Comparison of ENCODE assay signal across 8 cellular contexts in the genomic region with DNA sequence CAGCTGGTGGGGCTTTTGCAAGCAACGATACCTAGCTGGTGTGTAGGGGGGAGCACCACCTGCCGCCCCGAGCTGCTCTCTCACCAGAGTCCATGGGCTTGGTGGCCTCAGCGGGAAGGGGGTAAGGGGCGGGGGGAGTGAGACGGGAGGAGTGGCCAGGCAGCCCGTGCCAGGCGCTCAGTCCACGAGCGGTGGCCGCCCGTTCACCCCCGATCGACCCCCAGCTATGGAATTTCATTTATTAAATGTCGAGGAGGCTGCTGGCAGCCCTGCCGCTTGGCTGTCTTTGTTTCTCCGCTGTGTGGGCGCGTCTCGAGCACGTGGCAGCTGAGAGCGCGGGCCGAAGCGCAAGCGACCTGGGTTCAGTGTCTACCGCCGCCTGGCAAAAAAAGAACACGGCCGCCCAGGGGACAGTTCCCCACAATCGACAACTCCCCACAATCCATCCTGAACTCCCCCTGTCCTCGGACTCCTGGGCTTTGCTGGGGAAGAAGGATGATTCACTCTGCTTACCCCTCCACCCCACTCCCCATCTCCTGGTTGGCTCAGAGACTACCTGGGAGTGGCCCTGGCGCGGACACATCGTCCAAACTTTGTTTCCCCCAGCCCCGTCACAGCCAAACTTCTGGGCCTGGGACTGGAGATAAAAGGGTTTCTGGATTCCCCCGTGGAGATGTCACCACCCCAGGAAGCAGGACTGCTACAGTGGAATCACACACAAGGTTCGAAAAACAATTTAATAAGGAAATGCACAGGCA. TPM values are rescaled to one million over a fixed set of nuclear protein-coding genes. Genes with fewer than 3 reads are reported as not detected.
DNase-seq lines count a peak whose midpoint lies in the region; ATAC-seq and TF ChIP-seq lines count a peak whose summit lies in the region.

No MANE protein-coding gene starts in this region.

- CTCF ChIA-PET in activated CD4-positive, alpha-beta T cell treated with anti-CD3 and anti-CD28 coated beads, Interleukin-2, amount 10 ng/mL, durations not matched to agents 7 days and 5 days (lab: Charles Lee): interaction anchor here (0.8 to 5.0 kb wide), 14 partner anchors 9 to 341 kb away, joined by 3 to 116 read pairs (median 6); partner anchors contain the start of genes ABHD15, SSH2 and TP53I13

- H3K4me3 Mint-ChIP-seq in activated CD4-positive, alpha-beta T cell treated with anti-CD3 and anti-CD28 coated beads, Interleukin-2, amount 10 ng/mL, durations not matched to agents 7 days and 5 days: peak overlapping the region; percentile 77
- H3K4me3 Mint-ChIP-seq in naive thymus-derived CD8-positive, alpha-beta T cell: peak overlapping the region; percentile 83 to 95 (median 90)

- peak overlapping the region; percentile 82 for H3K27ac Mint-ChIP-seq in activated CD4-positive, alpha-beta T cell treated with anti-CD3 and anti-CD28 coated beads, Interleukin-2, amount 10 ng/mL, durations not matched to agents 7 days and 5 days
- peak overlapping the region in 9 of 10 donors; percentile 52 to 92 (median 83) for H3K27ac Mint-ChIP-seq in naive thymus-derived CD8-positive, alpha-beta T cell

- H3K9me3 Mint-ChIP-seq in activated CD4-positive, alpha-beta T cell treated with anti-CD3 and anti-CD28 coated beads, Interleukin-2, amount 10 ng/mL, durations not matched to agents 7 days and 5 days: no peaks in the 10 kb centered on the region
- no peaks in the 10 kb centered on the region for H3K9me3 Mint-ChIP-seq in naive thymus-derived CD8-positive, alpha-beta T cell

- peak; percentile 9 to 17 for ATAC-seq in naive thymus-derived CD8-positive, alpha-beta T cell
- ATAC-seq in HG03378 (IDR thresholded peaks at IDR 0.05; ENCODE audit: unreplicated experiment) (no peak), HG02885 (IDR thresholded peaks at IDR 0.05; ENCODE audit: poor library complexity, unreplicated experiment) (no peak)

- H3K27me3 Mint-ChIP-seq in activated CD4-positive, alpha-beta T cell treated with anti-CD3 and anti-CD28 coated beads, Interleukin-2, amount 10 ng/mL, durations not matched to agents 7 days and 5 days: no peaks in the 10 kb centered on the region
- peaks cover 0 to 2% (median 0%) of the 10 kb centered on the region in 5 donors for H3K27me3 Mint-ChIP-seq in naive thymus-derived CD8-positive, alpha-beta T cell

- POLR2A ChIA-PET in activated CD4-positive, alpha-beta T cell treated with anti-CD3 and anti-CD28 coated beads, Interleukin-2, amount 10 ng/mL, durations not matched to agents 7 days and 5 days (lab: Charles Lee): interaction anchor here (1.8 kb wide), 1 partner anchor 26 kb away, joined by 5 read pairs; no protein-coding TSS in a partner anchor
- POLR2A ChIA-PET in naive thymus-derived CD8-positive, alpha-beta T cell (lab: Charles Lee): interaction anchor here (0.7 to 4.9 kb wide), 7 partner anchors 10 to 115 kb away, joined by 3 to 79 read pairs (median 4); partner anchors contain the start of genes ABHD15, CORO6 and TP53I13

- no peak for TF ChIP-seq POLR2A in erythroblast (IDR thresholded peaks at IDR 0.05; ENCODE audit: low read length)

- DNase-seq in EH (ENCODE audit: low read depth) (peak; percentile 58), NCI-H1092 (lab: John Stamatoyannopoulos, UW) (peak; percentile 52), erythroblast (lab: John Stamatoyannopoulos, UW) (peak; percentile 54 to 62), OCI-M1 (lab: John Stamatoyannopoulos, UW) (no peak)
- DNase-seq in activated CD4-positive, alpha-beta T cell treated with anti-CD3 and anti-CD28 coated beads, Interleukin-2, amount 10 ng/mL, durations not matched to agents 7 days and 5 days: peak; percentile 30
- peak in 3 of 10 donors; percentile 28 to 37 (median 36) for DNase-seq in naive thymus-derived CD8-positive, alpha-beta T cell

- H3K4me1 Mint-ChIP-seq in activated CD4-positive, alpha-beta T cell treated with anti-CD3 and anti-CD28 coated beads, Interleukin-2, amount 10 ng/mL, durations not matched to agents 7 days and 5 days: peaks cover 59% of the 10 kb centered on the region
- H3K4me1 Mint-ChIP-seq in naive thymus-derived CD8-positive, alpha-beta T cell: peaks cover 18 to 65% (median 60%) of the 10 kb centered on the region in 4 donors

- peaks cover 2% of the 10 kb centered on the region for H3K36me3 Mint-ChIP-seq in activated CD4-positive, alpha-beta T cell treated with anti-CD3 and anti-CD28 coated beads, Interleukin-2, amount 10 ng/mL, durations not matched to agents 7 days and 5 days (ENCODE audit: low read depth)
- H3K36me3 Mint-ChIP-seq in naive thymus-derived CD8-positive, alpha-beta T cell: no peaks in the 10 kb centered on the region

RNA-seq across cellular contexts. Expression of gene GIT1, which starts 1.7 kb away (rescaled TPM):
- total RNA-seq in activated CD4-positive, alpha-beta T cell treated with anti-CD3 and anti-CD28 coated beads, Interleukin-2, amount 10 ng/mL, durations not matched to agents 7 days and 5 days: 100 to 1,000 TPM; 107 TPM
- total RNA-seq in naive thymus-derived CD8-positive, alpha-beta T cell: 10 to 100 TPM; 51.6 to 58.2 TPM
- 10 to 100 TPM in 1 of 3 donors, 1 to 10 TPM in 2; 4.4 to 27.7 (median 6.7) TPM for polyA plus RNA-seq in naive thymus-derived CD8-positive, alpha-beta T cell

RNA-seq across cellular contexts. Expression of gene ANKRD13B, which starts 1.8 kb away (rescaled TPM):
- 10 to 100 TPM; 12.3 to 12.8 TPM for total RNA-seq in activated CD4-positive, alpha-beta T cell treated with anti-CD3 and anti-CD28 coated beads, Interleukin-2, amount 10 ng/mL, durations not matched to agents 7 days and 5 days
- 1 to 10 TPM; 2.3 to 3.7 TPM for total RNA-seq in naive thymus-derived CD8-positive, alpha-beta T cell
- under 1 TPM in 2 of 3 donors, not detected in 1; 0.25 to 0.32 TPM for polyA plus RNA-seq in naive thymus-derived CD8-positive, alpha-beta T cell

RNA-seq across cellular contexts. Expression of gene TP53I13, which starts 22.7 kb away (rescaled TPM):
- 10 to 100 TPM; 71.4 to 75.0 TPM for total RNA-seq in activated CD4-positive, alpha-beta T cell treated with anti-CD3 and anti-CD28 coated beads, Interleukin-2, amount 10 ng/mL, durations not matched to agents 7 days and 5 days
- total RNA-seq in naive thymus-derived CD8-positive, alpha-beta T cell: 10 to 100 TPM; 79.3 to 89.5 TPM
- 10 to 100 TPM; 22.7 to 26.8 (median 25.5) TPM for polyA plus RNA-seq in naive thymus-derived CD8-positive, alpha-beta T cell

RNA-seq across cellular contexts. Expression of gene ABHD15, which starts 24.3 kb away (rescaled TPM):
- 10 to 100 TPM; 16.9 to 18.0 TPM for total RNA-seq in activated CD4-positive, alpha-beta T cell treated with anti-CD3 and anti-CD28 coated beads, Interleukin-2, amount 10 ng/mL, durations not matched to agents 7 days and 5 days
- 10 to 100 TPM; 13.4 to 13.8 TPM for total RNA-seq in naive thymus-derived CD8-positive, alpha-beta T cell
- 1 to 10 TPM; 4.2 to 8.9 (median 7.1) TPM for polyA plus RNA-seq in naive thymus-derived CD8-positive, alpha-beta T cell

RNA-seq across cellular contexts. Expression of gene CORO6, which starts 31.6 kb away (rescaled TPM):
- total RNA-seq in activated CD4-positive, alpha-beta T cell treated with anti-CD3 and anti-CD28 coated beads, Interleukin-2, amount 10 ng/mL, durations not matched to agents 7 days and 5 days: 1 to 10 TPM; 2.4 to 3.1 TPM
- 1 to 10 TPM; 1.6 to 2.2 TPM for total RNA-seq in naive thymus-derived CD8-positive, alpha-beta T cell
- polyA plus RNA-seq in naive thymus-derived CD8-positive, alpha-beta T cell: under 1 TPM in 2 of 3 donors, not detected in 1; 0.22 to 0.36 TPM

Comparison
In these comparisons a context has a peak if more than half of its experiments do, and no peak if none do; other contexts are left out.
1. ATAC-seq: peak in naive thymus-derived CD8-positive, alpha-beta T cell (2 of 2); none in HG03378 (single experiment) and HG02885 (single experiment).